ENCODE assay signal across 16 cellular contexts in the genomic region with DNA sequence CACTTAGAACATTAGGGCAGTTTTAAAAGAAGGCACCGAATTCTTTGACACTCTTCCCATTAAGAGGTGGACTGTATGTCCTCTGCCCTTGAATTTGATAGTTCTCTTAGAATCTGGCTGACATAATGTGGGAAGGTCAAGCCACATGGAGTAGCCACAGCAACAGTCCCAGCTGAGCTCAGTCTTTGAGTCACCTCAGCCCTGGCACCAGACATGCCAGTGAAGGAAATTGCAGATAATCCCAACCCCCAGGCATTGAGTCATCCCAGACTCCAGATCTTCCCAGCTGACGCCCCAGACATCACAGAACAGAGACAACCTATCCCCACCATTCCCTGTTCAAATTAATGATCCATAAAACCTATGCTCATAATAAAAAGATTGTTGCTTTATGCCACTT.
A peak's percentile ranks its signal among the peaks of the same experiment; 100 is the strongest.
DNase-seq lines count a peak whose midpoint lies in the region; ATAC-seq, FAIRE-seq and TF ChIP-seq lines count a peak whose summit lies in the region.
"Had no signal": no experiment of that assay in that cellular context is flagged by ENCODE, and none has a peak within 500 bp of the region (broad histone marks: within the 10 kb centered on the region; RNA-seq: fewer than 3 reads in every experiment).

No MANE protein-coding gene starts in this region.

- H3K4me1 Mint-ChIP-seq in T-helper 17 cell: no peaks in the 10 kb centered on the region
- H3K4me1 Mint-ChIP-seq: B cell had no signal

- FAIRE-seq in A549 (lab: Jason Lieb, UNC): no peak
- FAIRE-seq: colon had no signal

- CTCF ChIA-PET in A549 (lab: Yijun Ruan, JAX): interaction anchor here (1.1 kb wide), 1 partner anchor 35 kb away, joined by 6 read pairs; no protein-coding TSS in a partner anchor

- TF ChIP-seq RAD21 in A549 (conservative IDR thresholded peaks at IDR 0.05 in 1 of 2, IDR thresholded peaks at IDR 0.05 in 1 of 2): no peak

- H3K4me3 ChIP-seq in A549 (no peak overlapping the region), foreskin fibroblast (ENCODE audit: low read depth in 1 of 2, low read length in 2 of 2) (no peak overlapping the region)
- H3K4me3 ChIP-seq: psoas muscle had no signal

- 7% methylated on average over 2 of the region's 2 CpGs for WGBS in A549 (ENCODE audit: missing lambda C conversion rate)

- no peak overlapping the region for H3K27ac ChIP-seq in A549
- H3K27ac ChIP-seq: psoas muscle had no signal

- ATAC-seq in A549 (peak; percentile 72 to 96), T-helper 17 cell (no peak), GM21526 (IDR thresholded peaks at IDR 0.05; ENCODE audit: low FRiP score, unreplicated experiment) (no peak), GM19397 (IDR thresholded peaks at IDR 0.05; ENCODE audit: unreplicated experiment) (no peak), Right ventricle myocardium superior (ENCODE audit: poor library complexity) (no peak)
- ATAC-seq: activated CD4-positive, CD25-positive, alpha-beta regulatory T cell treated with anti-CD3 and anti-CD28 coated beads, Interleukin-2, amount 50 U/mL, for 24 hours; psoas muscle had no signal

- no peaks in the 10 kb centered on the region for H3K27me3 Mint-ChIP-seq in T-helper 17 cell
- H3K27me3 Mint-ChIP-seq: B cell had no signal

- POLR2A ChIA-PET in A549 (lab: Yijun Ruan, JAX): interaction anchor here (0.9 to 1.6 kb wide), 2 partner anchors 33 to 82 kb away, joined by 3 to 5 read pairs; no protein-coding TSS in a partner anchor

- H3K9me3 ChIP-seq in A549 (no peaks in the 10 kb centered on the region), T-helper 17 cell (ENCODE audit: control insufficient read depth, low read length, poor library complexity, severe bottlenecking) (no peaks in the 10 kb centered on the region)
- H3K9me3 ChIP-seq: psoas muscle had no signal

- TF ChIP-seq POLR2A in A549 (IDR thresholded peaks at IDR 0.05; ENCODE audit: low read length): no peak

- no peaks in the 10 kb centered on the region for H3K36me3 Mint-ChIP-seq in T-helper 17 cell (ENCODE audit: low read depth)

- TF ChIP-seq EP300 in A549 (IDR thresholded peaks at IDR 0.05): no peak

- no peak overlapping the region for H3K4me2 ChIP-seq in A549

- DNase-seq in A549 (ENCODE audit: low read depth in 1 of 2, low spot score in 1 of 2): peak; percentile 12 to 41
- DNase-seq in HCEC 1CT: peak; percentile 57
- DNase-seq in T1000 (lab: John Stamatoyannopoulos, UW): peak; percentile 59
- DNase-seq in foreskin fibroblast: peak; percentile 50 to 81
- DNase-seq in T-helper 17 cell: no peak
- DNase-seq in Right ventricle myocardium superior: no peak
- DNase-seq: glutamatergic neuron, KBM-7, psoas muscle, SHP77 treated with DMSO at 0.1 percent for 48 hours, substantia nigra had no signal

- H3K4me3 Mint-ChIP-seq in T-helper 17 cell: no peak overlapping the region
- H3K4me3 Mint-ChIP-seq: B cell had no signal

- H3K27ac Mint-ChIP-seq in T-helper 17 cell: no peak overlapping the region
- H3K27ac Mint-ChIP-seq: B cell had no signal

- intact Hi-C loops in Right ventricle myocardium superior (cut with DNase I): no loop called here

- TF ChIP-seq CTCF in A549 (IDR thresholded peaks at IDR 0.05) (no peak), foreskin fibroblast (IDR thresholded peaks at IDR 0.05; ENCODE audit: low read depth, low read length) (no peak)

- H3K4me1 ChIP-seq in A549: no peaks in the 10 kb centered on the region
- H3K4me1 ChIP-seq: psoas muscle had no signal

TF ChIP-seq in A549, 52 proteins besides CTCF, POLR2A, EP300 and RAD21:
- TF ChIP-seq, protein P1, sequence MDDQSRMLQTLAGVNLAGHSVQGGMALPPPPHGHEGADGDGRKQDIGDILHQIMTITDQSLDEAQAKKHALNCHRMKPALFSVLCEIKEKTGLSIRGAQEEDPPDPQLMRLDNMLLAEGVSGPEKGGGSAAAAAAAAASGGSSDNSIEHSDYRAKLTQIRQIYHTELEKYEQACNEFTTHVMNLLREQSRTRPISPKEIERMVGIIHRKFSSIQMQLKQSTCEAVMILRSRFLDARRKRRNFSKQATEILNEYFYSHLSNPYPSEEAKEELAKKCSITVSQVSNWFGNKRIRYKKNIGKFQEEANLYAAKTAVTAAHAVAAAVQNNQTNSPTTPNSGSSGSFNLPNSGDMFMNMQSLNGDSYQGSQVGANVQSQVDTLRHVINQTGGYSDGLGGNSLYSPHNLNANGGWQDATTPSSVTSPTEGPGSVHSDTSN (IDR thresholded peaks at IDR 0.05): no peak
- TF ChIP-seq ZFP36 (IDR thresholded peaks at IDR 0.05; ENCODE audit: borderline replicate concordance, partially characterized antibody): no peak
- no peak for TF ChIP-seq CBX2 (IDR thresholded peaks at IDR 0.05; ENCODE audit: borderline replicate concordance, low read depth)
- no peak for TF ChIP-seq USF2 (IDR thresholded peaks at IDR 0.05)
- no peak for TF ChIP-seq RARB (CRISPR knock-in tag; IDR thresholded peaks at IDR 0.05)
- no peak for TF ChIP-seq MYC (IDR thresholded peaks at IDR 0.05; ENCODE audit: borderline replicate concordance, low read length)
- TF ChIP-seq ZSCAN20 (CRISPR knock-in tag; IDR thresholded peaks at IDR 0.05): no peak
- TF ChIP-seq RFX5 (IDR thresholded peaks at IDR 0.05): no peak
- TF ChIP-seq RNF2 (IDR thresholded peaks at IDR 0.05; ENCODE audit: borderline replicate concordance, low read depth): no peak
- TF ChIP-seq KDM5A (IDR thresholded peaks at IDR 0.05): no peak
- TF ChIP-seq JUN (IDR thresholded peaks at IDR 0.05): no peak
- no peak for TF ChIP-seq TP53 (CRISPR knock-in tag; IDR thresholded peaks at IDR 0.05)
- TF ChIP-seq HOXB5 (CRISPR knock-in tag; IDR thresholded peaks at IDR 0.05): no peak
- no peak for TF ChIP-seq SREBF2 (IDR thresholded peaks at IDR 0.05)
- no peak for TF ChIP-seq ATOH8 (CRISPR knock-in tag; IDR thresholded peaks at IDR 0.05; ENCODE audit: low read depth)
- no peak for TF ChIP-seq HOXA7 (CRISPR knock-in tag; IDR thresholded peaks at IDR 0.05)
- no peak for TF ChIP-seq CHD2 (IDR thresholded peaks at IDR 0.05; ENCODE audit: low read length, partially characterized antibody)
- TF ChIP-seq, protein P2, sequence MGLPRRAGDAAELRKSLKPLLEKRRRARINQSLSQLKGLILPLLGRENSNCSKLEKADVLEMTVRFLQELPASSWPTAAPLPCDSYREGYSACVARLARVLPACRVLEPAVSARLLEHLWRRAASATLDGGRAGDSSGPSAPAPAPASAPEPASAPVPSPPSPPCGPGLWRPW (IDR thresholded peaks at IDR 0.05): no peak
- no peak for TF ChIP-seq SMC3 (IDR thresholded peaks at IDR 0.05)
- no peak for TF ChIP-seq HDAC2 (IDR thresholded peaks at IDR 0.05)

Comparison
In these comparisons a context has a peak if more than half of its experiments do, and no peak if none do; other contexts are left out.
1. ATAC-seq: peak in A549 (2 of 2); none in T-helper 17 cell (single experiment), GM21526 (single experiment), GM19397 (single experiment) and Right ventricle myocardium superior (single experiment).
2. DNase-seq: peak in A549 (2 of 2), HCEC 1CT (single experiment), T1000 (single experiment) and foreskin fibroblast (2 of 2); none in T-helper 17 cell (0 of 3) and Right ventricle myocardium superior (single experiment).